ENCODE assay signal across 9 cellular contexts in the genomic region with DNA sequence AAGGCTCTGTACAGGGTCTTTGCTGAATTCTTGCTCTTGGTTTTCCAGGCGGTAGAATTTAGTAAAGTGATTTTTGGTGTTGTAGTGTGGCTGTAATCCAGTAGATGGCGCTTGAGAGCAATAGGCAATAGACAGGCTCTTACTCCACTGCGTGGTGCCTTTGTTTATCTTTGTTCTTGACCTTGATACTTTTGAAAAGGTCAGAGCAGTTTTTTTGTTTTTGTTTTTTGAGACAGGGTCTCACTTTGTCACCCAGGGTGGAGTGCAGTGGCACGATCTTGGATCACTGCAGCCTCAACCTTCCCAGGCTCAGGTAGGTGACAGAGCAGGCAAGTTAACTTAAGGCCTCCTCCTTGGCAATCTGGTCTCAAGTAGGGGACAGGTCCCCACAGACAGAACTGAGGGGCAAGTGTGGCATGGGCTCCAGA. TPM values are rescaled to one million over a fixed set of nuclear protein-coding genes. Genes with fewer than 3 reads are reported as not detected.
A peak's percentile ranks its signal among the peaks of the same experiment; 100 is the strongest.
DNase-seq lines count a peak whose midpoint lies in the region; ATAC-seq and TF ChIP-seq lines count a peak whose summit lies in the region.
"Had no signal": no experiment of that assay in that cellular context is flagged by ENCODE, and none has a peak within 500 bp of the region (broad histone marks: within the 10 kb centered on the region; RNA-seq: fewer than 3 reads in every experiment).

No MANE protein-coding gene starts in this region.

- no peak overlapping the region for H3K27ac ChIP-seq in dorsolateral prefrontal cortex
- H3K27ac ChIP-seq in upper lobe of left lung: no peak overlapping the region

- peaks cover 0 to 8% (median 0%) of the 10 kb centered on the region in 4 donors for H3K4me1 ChIP-seq in upper lobe of left lung

- H3K27me3 ChIP-seq in dorsolateral prefrontal cortex: peaks cover 0 to 17% (median 0%) of the 10 kb centered on the region in 45 donors
- H3K27me3 ChIP-seq in upper lobe of left lung: no peaks in the 10 kb centered on the region

- TF ChIP-seq CTCF in dorsolateral prefrontal cortex (IDR thresholded peaks at IDR 0.05 in 54 of 56, conservative IDR thresholded peaks at IDR 0.05 in 2 of 56; ENCODE audit: low read depth in 1 of 56, partially characterized antibody in 56 of 56): peak; percentile 62 to 94 (median 82)
- peak; percentile 58 to 80 (median 76) for TF ChIP-seq CTCF in upper lobe of left lung (IDR thresholded peaks at IDR 0.05)

- no peaks in the 10 kb centered on the region for H3K9me3 ChIP-seq in upper lobe of left lung

- peak; percentile 1 to 54 for DNase-seq in NCI-H446 (lab: John Stamatoyannopoulos, UW)
- no peak for DNase-seq in NCI-H446 treated with DMSO at 0.1 percent for 48 hours (lab: John Stamatoyannopoulos, UW)
- DNase-seq in NCI-H1092 (lab: John Stamatoyannopoulos, UW): peak; percentile 2
- peak; percentile 24 for DNase-seq in activated CD4-positive, CD25-positive, alpha-beta regulatory T cell treated with anti-CD3 and anti-CD28 coated beads, Interleukin-2, amount 50 U/mL, for 16 hours (ENCODE audit: low read depth, low spot score)
- DNase-seq in dorsolateral prefrontal cortex: peak in 2 of 10 donors; percentile 7 to 31
- DNase-seq in mucosa of gallbladder (ENCODE audit: low spot score): peak; percentile 53
- no peak for DNase-seq in upper lobe of left lung

- no peak for TF ChIP-seq POLR2A in upper lobe of left lung (IDR thresholded peaks at IDR 0.05)

- 4 to 5% methylated on average over 4 of the region's 4 CpGs for WGBS in upper lobe of left lung, 2 donors

- no peak overlapping the region for H3K4me3 ChIP-seq in dorsolateral prefrontal cortex
- H3K4me3 ChIP-seq in upper lobe of left lung: no peak overlapping the region

- no peak for TF ChIP-seq EP300 in upper lobe of left lung (IDR thresholded peaks at IDR 0.05)

- intact Hi-C loops in dorsolateral prefrontal cortex (cut with DNase I): loop anchor here in 1 of 2 donors (10.0 kb wide), 3 partner anchors 70 to 500 kb away; a partner anchor contains a TSS

- H3K36me3 ChIP-seq in upper lobe of left lung: no peaks in the 10 kb centered on the region

- ATAC-seq in upper lobe of left lung (ENCODE audit: low FRiP score in 2 of 2) (peak; percentile 74 to 79), GM18517 (IDR thresholded peaks at IDR 0.05; ENCODE audit: unreplicated experiment) (no peak)

RNA-seq across cellular contexts. Expression of a gene that starts 12.2 kb away (rescaled TPM):
- total RNA-seq in dorsolateral prefrontal cortex (10 to 100 TPM in 1 of 120 experiments, 1 to 10 TPM in 37, under 1 TPM in 27, not detected in 55; 0.33 to 10.5 (median 1.1) TPM), mucosa of gallbladder (1.1 TPM), upper lobe of left lung (10 to 100 TPM in 3 of 6 donors, 1 to 10 TPM in 3; 3.1 to 34.9 (median 20.3) TPM)

RNA-seq across cellular contexts. Expression of a gene that starts 13.8 kb away (rescaled TPM):
- total RNA-seq in dorsolateral prefrontal cortex: 1 to 10 TPM in 76 of 120 experiments, under 1 TPM in 30, not detected in 14; 0.23 to 5.7 (median 1.3) TPM
- 0.26 TPM for total RNA-seq in mucosa of gallbladder
- 1 to 10 TPM in 3 of 6 donors, not detected in 3; 1.0 to 5.0 (median 1.7) TPM for total RNA-seq in upper lobe of left lung

RNA-seq across cellular contexts. Expression of a gene that starts 39.5 kb away (rescaled TPM):
- total RNA-seq in dorsolateral prefrontal cortex: 10 to 100 TPM in 89 of 120 experiments, 1 to 10 TPM in 31; 2.9 to 58.6 (median 14.1) TPM
- 36.1 TPM for total RNA-seq in mucosa of gallbladder
- total RNA-seq in upper lobe of left lung: 100 to 1,000 TPM in 3 of 6 donors, 10 to 100 TPM in 3; 46.5 to 228 (median 111) TPM

RNA-seq across cellular contexts. Expression of a gene that starts 44.3 kb away (rescaled TPM):
- total RNA-seq in dorsolateral prefrontal cortex (1 to 10 TPM in 67 of 120 experiments, under 1 TPM in 53; 0.20 to 7.5 (median 1.1) TPM), mucosa of gallbladder (3.3 TPM), upper lobe of left lung (10 to 100 TPM; 11.2 to 37.0 (median 22.7) TPM)
- total RNA-seq: frontal cortex had no signal

Comparison
In these comparisons a context has a peak if more than half of its experiments do, and no peak if none do; other contexts are left out.
1. DNase-seq: peak in NCI-H446 (2 of 2), NCI-H1092 (single experiment), activated CD4-positive, CD25-positive, alpha-beta regulatory T cell treated with anti-CD3 and anti-CD28 coated beads, Interleukin-2, amount 50 U/mL, for 16 hours (single experiment) and mucosa of gallbladder (single experiment); none in NCI-H446 treated with DMSO at 0.1 percent for 48 hours (single experiment) and upper lobe of left lung (0 of 2).